8 cellular contexts compared by ENCODE assay signal in the genomic region with DNA sequence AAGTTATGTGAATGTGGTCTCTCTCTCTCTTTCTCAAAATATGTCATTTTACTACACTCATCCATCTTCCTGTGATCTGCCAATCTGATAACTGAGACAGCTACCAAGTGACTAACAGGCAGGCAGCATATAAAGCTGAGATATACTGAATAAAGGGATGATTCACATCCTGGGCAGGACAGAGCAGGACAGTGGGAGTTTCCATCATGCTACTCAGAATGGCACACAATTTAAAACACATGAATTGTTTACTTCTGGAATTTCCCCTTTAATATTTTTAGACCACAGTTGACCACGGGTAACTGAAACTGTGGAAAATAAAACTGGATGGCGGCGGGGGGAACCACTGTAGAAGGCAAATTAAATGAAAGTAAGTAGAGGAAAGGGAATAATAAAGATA. TPM values are rescaled to one million over a fixed set of nuclear protein-coding genes. Genes with fewer than 3 reads are reported as not detected.
DNase-seq lines count a peak whose midpoint lies in the region; ATAC-seq lines count a peak whose summit lies in the region.

No MANE protein-coding gene starts in this region.

- DNase-seq in GM04503 (ENCODE audit: low read depth) = peak; percentile 54
- peak in 51 of 76 experiments; percentile 1 to 85 (median 54) for DNase-seq in HUDEP-2 (lab: John Stamatoyannopoulos, UW; ENCODE audit: unreplicated experiment in 76 of 76)
- DNase-seq in dermis microvascular lymphatic vessel endothelial cell (ENCODE audit: low read depth in 2 of 2) = peak; percentile 97 to 98
- DNase-seq in NCI-H748 (lab: John Stamatoyannopoulos, UW; ENCODE audit: unreplicated experiment) = no peak
- no peak for DNase-seq in DMS 273 treated with DMSO at 0.1 percent for 48 hours (lab: John Stamatoyannopoulos, UW)
- no peak for DNase-seq in NCI-H1105 treated with DMSO at 0.1 percent for 48 hours (lab: John Stamatoyannopoulos, UW)
- DNase-seq in effector CD8-positive, alpha-beta T cell (lab: John Stamatoyannopoulos, UW) = no peak

- peak; percentile 59 for ATAC-seq in GM21619 (IDR thresholded peaks at IDR 0.05; ENCODE audit: unreplicated experiment)

RNA-seq across cellular contexts. Expression of a gene that starts 58.6 kb away (rescaled TPM):
- 73.2 and 77.0 TPM in 2 replicates for total RNA-seq in dermis microvascular lymphatic vessel endothelial cell

Comparison
In these comparisons a context has a peak if more than half of its experiments do, and no peak if none do; other contexts are left out.
1. DNase-seq: peak in GM04503 (single experiment), HUDEP-2 (51 of 76) and dermis microvascular lymphatic vessel endothelial cell (2 of 2); none in NCI-H748 (single experiment), DMS 273 treated with DMSO at 0.1 percent for 48 hours (single experiment), NCI-H1105 treated with DMSO at 0.1 percent for 48 hours (single experiment) and effector CD8-positive, alpha-beta T cell (single experiment).